12 cellular contexts compared by ENCODE assay signal in genomic region chr12:104686196-104686595, GRCh38.
DNase-seq lines count a peak whose midpoint lies in the region; ATAC-seq and FAIRE-seq lines count a peak whose summit lies in the region.
"Had no signal": no experiment of that assay in that cellular context is flagged by ENCODE, and none has a peak within 500 bp of the region (broad histone marks: within the 10 kb centered on the region; RNA-seq: fewer than 3 reads in every experiment).

No MANE protein-coding gene starts in this region.

- no peak for ATAC-seq in stimulated activated naive CD8-positive, alpha-beta T cell treated with anti-CD3 and anti-CD28 coated beads, Interleukin-15, Interleukin-2, amounts not matched to agents 100 U/mL and 50 U/mL, for 24 hours
- ATAC-seq in HG03139 (IDR thresholded peaks at IDR 0.05; ENCODE audit: unreplicated experiment) = no peak
- ATAC-seq in HG02981 (IDR thresholded peaks at IDR 0.05; ENCODE audit: unreplicated experiment) = no peak

- no peaks in the 10 kb centered on the region for H3K27me3 Mint-ChIP-seq in stimulated activated naive CD8-positive, alpha-beta T cell treated with anti-CD3 and anti-CD28 coated beads, Interleukin-15, Interleukin-2, amounts not matched to agents 100 ng/mL and 50 ng/mL, for 24 hours

- no peak for DNase-seq in stimulated activated naive CD8-positive, alpha-beta T cell treated with anti-CD3 and anti-CD28 coated beads, Interleukin-15, Interleukin-2, amounts not matched to agents 100 U/mL and 50 U/mL, for 24 hours
- DNase-seq in RCC 7860 (ENCODE audit: low spot score) = peak; percentile 74
- DNase-seq in dermis blood vessel endothelial cell = peak; percentile 56
- no peak for DNase-seq in Kasumi-1 (lab: John Stamatoyannopoulos, UW)
- no peak for DNase-seq in stimulated activated CD4-positive, alpha-beta T cell treated with anti-CD3 and anti-CD28 coated beads, Interleukin-15, amount 100 ng/mL, for 24 hours
- DNase-seq: cerebellar nuclear complex, GOT3, NCI-H2029 treated with DMSO at 0.1 percent for 48 hours, Right ventricle myocardium superior had no signal

- peaks cover 3% of the 10 kb centered on the region for H3K36me3 Mint-ChIP-seq in stimulated activated naive CD8-positive, alpha-beta T cell treated with anti-CD3 and anti-CD28 coated beads, Interleukin-15, Interleukin-2, amounts not matched to agents 100 ng/mL and 50 ng/mL, for 24 hours (ENCODE audit: low read depth)

- peak overlapping the region; percentile 81 for H3K27ac Mint-ChIP-seq in stimulated activated naive CD8-positive, alpha-beta T cell treated with anti-CD3 and anti-CD28 coated beads, Interleukin-15, Interleukin-2, amounts not matched to agents 100 ng/mL and 50 ng/mL, for 24 hours

- H3K9me3 Mint-ChIP-seq in stimulated activated naive CD8-positive, alpha-beta T cell treated with anti-CD3 and anti-CD28 coated beads, Interleukin-15, Interleukin-2, amounts not matched to agents 100 ng/mL and 50 ng/mL, for 24 hours = no peaks in the 10 kb centered on the region

- no peak overlapping the region for H3K4me3 Mint-ChIP-seq in stimulated activated naive CD8-positive, alpha-beta T cell treated with anti-CD3 and anti-CD28 coated beads, Interleukin-15, Interleukin-2, amounts not matched to agents 100 ng/mL and 50 ng/mL, for 24 hours

- peak; percentile 82 for FAIRE-seq in RCC 7860 (lab: Jason Lieb, UNC)

- H3K4me1 Mint-ChIP-seq in stimulated activated naive CD8-positive, alpha-beta T cell treated with anti-CD3 and anti-CD28 coated beads, Interleukin-15, Interleukin-2, amounts not matched to agents 100 ng/mL and 50 ng/mL, for 24 hours (ENCODE audit: low read depth) = peaks cover 88% of the 10 kb centered on the region

Comparison
In these comparisons a context has a peak if more than half of its experiments do, and no peak if none do; other contexts are left out.
1. DNase-seq: peak in RCC 7860 (single experiment) and dermis blood vessel endothelial cell (single experiment); none in stimulated activated naive CD8-positive, alpha-beta T cell treated with anti-CD3 and anti-CD28 coated beads, Interleukin-15, Interleukin-2, amounts not matched to agents 100 U/mL and 50 U/mL, for 24 hours (single experiment), Kasumi-1 (0 of 2) and stimulated activated CD4-positive, alpha-beta T cell treated with anti-CD3 and anti-CD28 coated beads, Interleukin-15, amount 100 ng/mL, for 24 hours (single experiment).